13 cellular contexts compared by ENCODE assay signal in genomic region chr1:156894711-156895407, GRCh38. TPM values are rescaled to one million over a fixed set of nuclear protein-coding genes. Genes with fewer than 3 reads are reported as not detected.
DNase-seq lines count a peak whose midpoint lies in the region; ATAC-seq, FAIRE-seq and TF ChIP-seq lines count a peak whose summit lies in the region.
"Had no signal": no experiment of that assay in that cellular context is flagged by ENCODE, and none has a peak within 500 bp of the region (broad histone marks: within the 10 kb centered on the region; RNA-seq: fewer than 3 reads in every experiment).

No MANE protein-coding gene starts in this region.

- ATAC-seq in stimulated activated effector memory CD8-positive, alpha-beta T cell treated with anti-CD3 and anti-CD28 coated beads, Interleukin-12 subunit alpha, Interleukin-12 subunit beta, amount 100 ng/mL, for 72 hours, result no peak
- no peak for ATAC-seq in GM21381 (IDR thresholded peaks at IDR 0.05; ENCODE audit: unreplicated experiment)
- ATAC-seq: stimulated activated naive B cell treated with anti-CD40 and anti-IgM and Interleukin-4, amounts not matched to agents 10 μg/mL and 1 μg/mL and 100 μg/mL, for 72 hours had no signal

- no peak for FAIRE-seq in kidney (lab: Jason Lieb, UNC)

- H3K9me3 Mint-ChIP-seq in HFFc6 (no peaks in the 10 kb centered on the region), chondrocyte (ENCODE audit: low read depth) (no peaks in the 10 kb centered on the region)
- H3K9me3 Mint-ChIP-seq in stimulated activated effector memory CD8-positive, alpha-beta T cell treated with anti-CD3 and anti-CD28 coated beads, Interleukin-12 subunit alpha, Interleukin-12 subunit beta, amount 100 ng/mL, for 72 hours, result no peaks in the 10 kb centered on the region
- H3K9me3 Mint-ChIP-seq: stimulated activated naive B cell treated with anti-CD40 and anti-IgM and Interleukin-4, amounts not matched to agents 10 μg/mL and 1 μg/mL and 100 μg/mL, for 72 hours had no signal

- H3K9me3 ChIP-seq in kidney (ENCODE audit: control insufficient read depth in 1 of 2, low read length in 2 of 2), result no peaks in the 10 kb centered on the region
- H3K9me3 ChIP-seq in stomach smooth muscle (ENCODE audit: control insufficient read depth in 2 of 2, low read length in 2 of 2), result no peaks in the 10 kb centered on the region

- H3K36me3 ChIP-seq in kidney (ENCODE audit: control insufficient read depth in 1 of 2, insufficient read depth in 2 of 2, low read length in 2 of 2) (no peaks in the 10 kb centered on the region), stomach smooth muscle (ENCODE audit: control insufficient read depth in 2 of 2, insufficient read depth in 2 of 2, low read length in 2 of 2) (no peaks in the 10 kb centered on the region)

- H3K4me1 Mint-ChIP-seq in HFFc6 (ENCODE audit: low read depth) (peaks cover 53% of the 10 kb centered on the region), chondrocyte (ENCODE audit: low read depth) (peaks cover 58% of the 10 kb centered on the region)
- peaks cover 16% of the 10 kb centered on the region for H3K4me1 Mint-ChIP-seq in stimulated activated effector memory CD8-positive, alpha-beta T cell treated with anti-CD3 and anti-CD28 coated beads, Interleukin-12 subunit alpha, Interleukin-12 subunit beta, amount 100 ng/mL, for 72 hours

- no peaks in the 10 kb centered on the region; the same call in none of the 2 replicates for H3K27me3 Mint-ChIP-seq in HFFc6 (ENCODE audit: insufficient read depth)
- H3K27me3 Mint-ChIP-seq in chondrocyte (ENCODE audit: low read depth), result no peaks in the 10 kb centered on the region

- H3K4me3 Mint-ChIP-seq in HFFc6, result peak overlapping the region; percentile 82; the same call in 1 of the 2 replicates
- H3K4me3 Mint-ChIP-seq in chondrocyte (ENCODE audit: unreplicated experiment), result peak overlapping the region; percentile 67
- H3K4me3 Mint-ChIP-seq in stimulated activated effector memory CD8-positive, alpha-beta T cell treated with anti-CD3 and anti-CD28 coated beads, Interleukin-12 subunit alpha, Interleukin-12 subunit beta, amount 100 ng/mL, for 72 hours, result no peak overlapping the region
- H3K4me3 Mint-ChIP-seq: stimulated activated naive B cell treated with anti-CD40 and anti-IgM and Interleukin-4, amounts not matched to agents 10 μg/mL and 1 μg/mL and 100 μg/mL, for 72 hours had no signal

- H3K4me3 ChIP-seq in kidney (ENCODE audit: low read length in 2 of 2) (peak overlapping the region in 1 of 2 donors; percentile 67), stomach smooth muscle (ENCODE audit: low read length in 2 of 2) (peak overlapping the region in 1 of 2 donors; percentile 68)

- H3K27me3 ChIP-seq in stomach smooth muscle (ENCODE audit: control insufficient read depth in 1 of 2, insufficient read depth in 2 of 2, low read length in 2 of 2), result peaks cover 19 to 34% of the 10 kb centered on the region in 2 donors

- intact Hi-C loops in kidney (cut with DNase I), result no loop called here

- peak overlapping the region; percentile 95 for H3K27ac Mint-ChIP-seq in HFFc6
- peak overlapping the region; percentile 93 for H3K27ac Mint-ChIP-seq in chondrocyte (ENCODE audit: unreplicated experiment)
- H3K27ac Mint-ChIP-seq in stimulated activated effector memory CD8-positive, alpha-beta T cell treated with anti-CD3 and anti-CD28 coated beads, Interleukin-12 subunit alpha, Interleukin-12 subunit beta, amount 100 ng/mL, for 72 hours, result no peak overlapping the region
- H3K27ac Mint-ChIP-seq: activated naive CD8-positive, alpha-beta T cell; stimulated activated naive B cell treated with anti-CD40 and anti-IgM and Interleukin-4, amounts not matched to agents 10 μg/mL and 1 μg/mL and 100 μg/mL, for 72 hours had no signal

- H3K36me3 Mint-ChIP-seq in HFFc6 (ENCODE audit: low read depth) (peaks cover 7% of the 10 kb centered on the region; the same call in 1 of the 2 replicates), chondrocyte (ENCODE audit: low read depth) (no peaks in the 10 kb centered on the region)
- H3K36me3 Mint-ChIP-seq in stimulated activated effector memory CD8-positive, alpha-beta T cell treated with anti-CD3 and anti-CD28 coated beads, Interleukin-12 subunit alpha, Interleukin-12 subunit beta, amount 100 ng/mL, for 72 hours, result no peaks in the 10 kb centered on the region
- H3K36me3 Mint-ChIP-seq: activated naive CD8-positive, alpha-beta T cell; stimulated activated naive B cell treated with anti-CD40 and anti-IgM and Interleukin-4, amounts not matched to agents 10 μg/mL and 1 μg/mL and 100 μg/mL, for 72 hours had no signal

- no peak for TF ChIP-seq CTCF in HFFc6 (IDR thresholded peaks at IDR 0.05)
- no peak for TF ChIP-seq CTCF in chondrocyte (IDR thresholded peaks at IDR 0.05)
- no peak for TF ChIP-seq CTCF in kidney (IDR thresholded peaks at IDR 0.05; ENCODE audit: borderline replicate concordance, extremely low read depth, insufficient read depth)

- H3K9ac ChIP-seq in kidney (ENCODE audit: low read length in 2 of 2) (peak overlapping the region; percentile 54 to 67), stomach smooth muscle (ENCODE audit: low read length in 2 of 2) (peak overlapping the region; percentile 5 to 27)

- no peak for DNase-seq in HFFc6
- peak; percentile 82 for DNase-seq in chondrocyte (ENCODE audit: low spot score)
- peak; percentile 88 for DNase-seq in kidney
- no peak for DNase-seq in COLO829 (ENCODE audit: low spot score)
- no peak for DNase-seq in stimulated activated effector memory CD8-positive, alpha-beta T cell treated with anti-CD3 and anti-CD28 coated beads, Interleukin-12 subunit alpha, Interleukin-12 subunit beta, amount 100 ng/mL, for 72 hours (ENCODE audit: low spot score in 2 of 2)
- DNase-seq in mucosa of gallbladder (ENCODE audit: low spot score), result no peak
- DNase-seq: DMS79; NCI-H526; stimulated activated naive B cell treated with anti-CD40 and anti-IgM and Interleukin-4, amounts not matched to agents 10 μg/mL and 1 μg/mL and 100 μg/mL, for 72 hours had no signal

- H3K27ac ChIP-seq in kidney (ENCODE audit: low read depth in 2 of 2, low read length in 2 of 2) (peak overlapping the region; percentile 82 to 95), stomach smooth muscle (ENCODE audit: low read length) (peak overlapping the region; percentile 55)

- H3K4me1 ChIP-seq in kidney (ENCODE audit: control insufficient read depth in 1 of 2, insufficient read depth in 1 of 2, low read depth in 1 of 2, low read length in 2 of 2), result peaks cover 0 to 16% of the 10 kb centered on the region in 2 donors
- peaks cover 30% of the 10 kb centered on the region for H3K4me1 ChIP-seq in stomach smooth muscle (ENCODE audit: control insufficient read depth, insufficient read depth, low read length)

RNA-seq across cellular contexts. Expression of gene PEAR1, which starts 1.3 kb away (rescaled TPM):
- total RNA-seq in HFFc6 (2021; fragmentation: NEBNext Ultra II Directional; extraction: Animal tissue kit (Norgen Biotek cat#: 25700)), result 10 to 100 TPM in 4 of 6 experiments, 1 to 10 TPM in 2; 3.2 to 23.6 (median 20.2) TPM
- total RNA-seq in chondrocyte (1.4 to 13.7 TPM (median 9.9 TPM) in 3 replicates), kidney (17.2 TPM), mucosa of gallbladder (9.9 TPM)
- 4.5 TPM for polyA plus RNA-seq in kidney (ENCODE audit: insufficient read depth, low read depth, low replicate concordance)

RNA-seq across cellular contexts. Expression of gene LRRC71, which starts 25.6 kb away (rescaled TPM):
- under 1 TPM in 4 of 6 experiments, not detected in 2; 0.13 to 0.46 (median 0.41) TPM for total RNA-seq in HFFc6 (2021; fragmentation: NEBNext Ultra II Directional; extraction: Animal tissue kit (Norgen Biotek cat#: 25700))
- total RNA-seq in chondrocyte (not detected in 3 replicates), kidney (0.50 TPM), mucosa of gallbladder (0.23 TPM)
- polyA plus RNA-seq in kidney (ENCODE audit: insufficient read depth, low read depth, low replicate concordance), result 0.19 TPM
- total RNA-seq: LHCN-M2 had no signal

RNA-seq across cellular contexts. Expression of gene NTRK1, which starts 34.2 kb away (rescaled TPM):
- total RNA-seq in HFFc6 (2021; fragmentation: NEBNext Ultra II Directional; extraction: Animal tissue kit (Norgen Biotek cat#: 25700)), result under 1 TPM in 1 of 6 experiments, not detected in 5; 0.10 TPM
- total RNA-seq in chondrocyte, result not detected in 3 replicates
- 1.0 TPM for total RNA-seq in kidney
- 1.3 TPM for polyA plus RNA-seq in kidney (ENCODE audit: insufficient read depth, low read depth, low replicate concordance)
- total RNA-seq in mucosa of gallbladder, result 3.3 TPM
- total RNA-seq: LHCN-M2 had no signal

RNA-seq across cellular contexts. Expression of gene INSRR, which starts 35.9 kb away (rescaled TPM):
- total RNA-seq in HFFc6 (2021; fragmentation: NEBNext Ultra II Directional; extraction: Animal tissue kit (Norgen Biotek cat#: 25700)), result not detected
- total RNA-seq in chondrocyte, result not detected in 3 replicates
- total RNA-seq in kidney, result 0.35 TPM
- 2.4 TPM for polyA plus RNA-seq in kidney (ENCODE audit: insufficient read depth, low read depth, low replicate concordance)
- total RNA-seq in mucosa of gallbladder, result 0.58 TPM
- total RNA-seq: LHCN-M2 had no signal

Comparison
In these comparisons a context has a peak if more than half of its experiments do, and no peak if none do; other contexts are left out.
1. DNase-seq: peak in chondrocyte (single experiment) and kidney (single experiment); none in HFFc6 (single experiment), COLO829 (single experiment), stimulated activated effector memory CD8-positive, alpha-beta T cell treated with anti-CD3 and anti-CD28 coated beads, Interleukin-12 subunit alpha, Interleukin-12 subunit beta, amount 100 ng/mL, for 72 hours (0 of 2) and mucosa of gallbladder (single experiment).